ENCODE assay signal across 1 cellular context in genomic region chr16:10647264-10647720, GRCh38.
TF ChIP-seq lines count a peak whose summit lies in the region.

No MANE protein-coding gene starts in this region.

TF ChIP-seq in HepG2, 621 proteins besides CTCF, POLR2A, EP300 and RAD21 (continued from another document):
- no peak for TF ChIP-seq KIAA2018 (CRISPR knock-in tag; IDR thresholded peaks at IDR 0.05; ENCODE audit: borderline replicate concordance)
- 0 out of 2 replicates have a peak, but pooled peaks have one; percentile 9 for TF ChIP-seq TEAD2 (CRISPR knock-in tag; IDR thresholded peaks at IDR 0.05)
- TF ChIP-seq TEAD3 (CRISPR knock-in tag; optimal IDR thresholded peaks at IDR 0.05; ENCODE audit: borderline replicate concordance), result no peak
- TF ChIP-seq MBNL3 (CRISPR knock-in tag; conservative IDR thresholded peaks at IDR 0.05), result 0 out of 2 replicates have a peak, but pooled peaks have one; percentile 61
- no peak for TF ChIP-seq HOXA5 (CRISPR knock-in tag; IDR thresholded peaks at IDR 0.05)
- no peak for TF ChIP-seq ZNF121 (CRISPR knock-in tag; IDR thresholded peaks at IDR 0.05)
- TF ChIP-seq AGO2 (optimal IDR thresholded peaks at IDR 0.05; ENCODE audit: low read depth, low read length), result no peak
- TF ChIP-seq ZNF160 (CRISPR knock-in tag; IDR thresholded peaks at IDR 0.05), result no peak
- no peak for TF ChIP-seq ZNF674 (CRISPR knock-in tag; IDR thresholded peaks at IDR 0.05; ENCODE audit: low read depth)
- TF ChIP-seq NR0B2 (CRISPR knock-in tag; IDR thresholded peaks at IDR 0.05), result no peak
- no peak for TF ChIP-seq TCF7L2 (IDR thresholded peaks at IDR 0.05; ENCODE audit: low read depth, low read length)
- peak; percentile 17; the same call in 1 of the 2 replicates for TF ChIP-seq GABPB1 (CRISPR knock-in tag; IDR thresholded peaks at IDR 0.05)
- TF ChIP-seq ZNF407 (CRISPR knock-in tag; IDR thresholded peaks at IDR 0.05; ENCODE audit: not compliant biosample characterization), result no peak
- no peak for TF ChIP-seq CCAR2 (optimal IDR thresholded peaks at IDR 0.05; ENCODE audit: low read depth, low read length)
- no peak for TF ChIP-seq ZNF639 (CRISPR knock-in tag; conservative IDR thresholded peaks at IDR 0.05)
- TF ChIP-seq USF2 (IDR thresholded peaks at IDR 0.05; ENCODE audit: low read depth, low read length), result no peak
- TF ChIP-seq USF2 (CRISPR knock-in tag; IDR thresholded peaks at IDR 0.05; ENCODE audit: borderline replicate concordance), result no peak
- TF ChIP-seq ZBTB7B (CRISPR knock-in tag; IDR thresholded peaks at IDR 0.05), result no peak
- peak; percentile 48; the same call in 1 of the 2 replicates for TF ChIP-seq KLF12 (CRISPR knock-in tag; IDR thresholded peaks at IDR 0.05; ENCODE audit: borderline replicate concordance)
- TF ChIP-seq ZNF7 (CRISPR knock-in tag; IDR thresholded peaks at IDR 0.05), result no peak
- TF ChIP-seq ZUFSP (CRISPR knock-in tag; IDR thresholded peaks at IDR 0.05; ENCODE audit: borderline replicate concordance), result no peak
- TF ChIP-seq NBN (conservative IDR thresholded peaks at IDR 0.05), result no peak
- no peak for TF ChIP-seq ZNF512B (CRISPR knock-in tag; IDR thresholded peaks at IDR 0.05; ENCODE audit: borderline replicate concordance)
- peak; percentile 30; the same call in 1 of the 2 replicates for TF ChIP-seq SNAI1 (CRISPR knock-in tag; IDR thresholded peaks at IDR 0.05; ENCODE audit: borderline replicate concordance)
- TF ChIP-seq ZBTB8A (CRISPR knock-in tag; IDR thresholded peaks at IDR 0.05; ENCODE audit: borderline replicate concordance, low read depth), result no peak
